ENCODE assay signal across 21 cellular contexts in the genomic region with DNA sequence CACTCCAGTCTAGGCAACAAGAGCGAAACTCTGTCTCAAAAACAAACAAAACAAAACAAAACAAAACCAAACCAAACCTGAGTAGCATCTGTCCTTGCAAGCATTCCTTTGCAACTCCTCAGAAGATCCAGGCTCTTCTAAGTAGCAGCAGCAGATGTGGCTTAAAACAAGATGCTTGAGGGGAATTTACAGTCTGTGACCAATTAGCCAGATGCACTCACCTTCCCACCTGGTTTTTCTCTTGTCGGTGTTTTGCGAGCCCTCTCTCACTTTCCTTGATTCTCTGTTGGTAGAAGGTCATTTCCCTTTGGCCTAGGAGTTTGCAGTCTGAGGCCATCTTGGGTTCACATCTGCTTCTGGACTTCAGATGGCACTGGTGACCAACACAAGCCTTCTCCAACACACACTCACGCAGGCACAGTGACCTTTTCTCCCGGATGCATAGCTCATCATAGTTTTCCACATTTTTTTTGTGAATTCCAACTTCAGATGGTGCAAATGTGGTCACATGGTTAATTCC.
"Had no signal": no experiment of that assay in that cellular context is flagged by ENCODE, and none has a peak within 500 bp of the region (broad histone marks: within the 10 kb centered on the region; RNA-seq: fewer than 3 reads in every experiment).

No MANE protein-coding gene starts in this region.

- H3K4me1 ChIP-seq: vagina had no signal

- H3K9me3 ChIP-seq: thoracic aorta, vagina had no signal

- H3K36me3 ChIP-seq: brain microvascular endothelial cell, thoracic aorta, vagina had no signal

- H3K27ac ChIP-seq: brain microvascular endothelial cell, thoracic aorta, vagina had no signal

- H3K27me3 ChIP-seq: brain microvascular endothelial cell, vagina had no signal

- H3K4me3 ChIP-seq: thoracic aorta, vagina had no signal

- DNase-seq: activated CD4-positive, alpha-beta memory T cell treated with anti-CD3 and anti-CD28 coated beads for 36 hours; activated CD4-positive, alpha-beta T cell treated with anti-CD3 and anti-CD28 coated beads, Interleukin-2, amount 10 ng/mL, durations not matched to agents 24 days and 14 days; activated CD4-positive, CD25-positive, alpha-beta regulatory T cell treated with anti-CD3 and anti-CD28 coated beads, Interleukin-2, amount 50 U/mL, for 72 hours; activated gamma-delta T cell treated with Interleukin-2 at 50 U/mL for 16 hours; activated naive CD4-positive, alpha-beta T cell treated with anti-CD3 and anti-CD28 coated beads, Interleukin-2, amount 50 U/mL, for 16 hours; activated T-cell treated with anti-CD3 and anti-CD28 coated beads, Interleukin-2, amount 50 U/mL, for 4 hours; amniotic stem cell; brain microvascular endothelial cell; caudate nucleus; foreskin melanocyte; left ventricle myocardium superior; posterior cingulate gyrus; right cardiac atrium; stimulated activated CD4-positive, alpha-beta T cell treated with anti-CD3 and anti-CD28 coated beads, Interleukin-15, amount 100 ng/mL, for 24 hours; T-helper 9 cell had no signal

- FAIRE-seq: astrocyte, islet of Langerhans had no signal

- ATAC-seq: activated T-cell treated with anti-CD3 and anti-CD28 coated beads, Interleukin-2, amount 50 U/mL, for 4 hours; activated T-helper 17 cell treated with anti-CD3 and anti-CD28 coated beads, Interleukin-2, amount 50 U/mL, for 72 hours; esophagus mucosa; left ventricle myocardium superior; right cardiac atrium had no signal
